Comparison of ENCODE assay signal across 1 cellular context in genomic region chr1:86416343-86416742, GRCh38.
TF ChIP-seq lines count a peak whose summit lies in the region.

No MANE protein-coding gene starts in this region.

TF ChIP-seq in HepG2, 621 proteins besides CTCF, POLR2A, EP300 and RAD21:
- peak; percentile 48; the same call in 1 of the 2 replicates for TF ChIP-seq USF2 (IDR thresholded peaks at IDR 0.05; ENCODE audit: low read depth, low read length)
- no peak for TF ChIP-seq USF2 (CRISPR knock-in tag; IDR thresholded peaks at IDR 0.05; ENCODE audit: borderline replicate concordance)
- no peak for TF ChIP-seq ZNF276 (CRISPR knock-in tag; IDR thresholded peaks at IDR 0.05; ENCODE audit: low read depth)
- TF ChIP-seq MNT (IDR thresholded peaks at IDR 0.05): peak; percentile 73
